Comparison of ENCODE assay signal across 10 cellular contexts in the genomic region with DNA sequence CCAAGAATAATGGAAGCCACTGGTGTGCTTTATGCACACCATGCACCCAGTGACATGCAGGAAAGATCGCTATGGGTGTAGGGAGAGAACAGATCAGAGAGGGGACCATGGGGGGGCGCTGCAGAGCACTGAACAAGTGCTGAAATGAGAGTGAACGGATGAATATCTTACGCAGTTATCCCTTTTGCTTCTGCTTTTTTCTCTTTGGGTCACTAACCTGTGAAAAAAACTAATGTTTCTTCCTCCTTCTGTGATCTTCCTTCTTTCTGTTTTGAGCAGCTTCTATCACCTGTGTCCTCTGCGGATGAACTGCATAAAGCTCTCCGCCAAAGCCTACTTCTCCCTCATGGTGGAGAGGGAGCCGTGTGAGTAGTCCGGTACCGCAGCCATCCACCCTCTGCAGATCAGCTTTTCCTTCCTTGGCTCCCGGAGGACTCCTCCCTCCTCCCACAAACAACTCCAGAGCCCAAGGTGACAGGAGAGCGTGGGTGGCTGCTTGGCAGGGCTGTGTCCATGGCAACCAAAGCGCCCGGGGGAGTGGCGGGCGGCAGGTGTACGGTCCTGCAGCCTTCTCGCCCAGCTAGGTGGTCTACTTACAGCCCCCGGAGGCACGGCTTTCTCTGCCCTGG.
A peak's percentile ranks its signal among the peaks of the same experiment; 100 is the strongest.
DNase-seq lines count a peak whose midpoint lies in the region; ATAC-seq and TF ChIP-seq lines count a peak whose summit lies in the region.
"Had no signal": no experiment of that assay in that cellular context is flagged by ENCODE, and none has a peak within 500 bp of the region (broad histone marks: within the 10 kb centered on the region; RNA-seq: fewer than 3 reads in every experiment).

No MANE protein-coding gene starts in this region.

- H3K27ac Mint-ChIP-seq in neural crest cell (ENCODE audit: unreplicated experiment): no peak overlapping the region
- H3K27ac Mint-ChIP-seq: activated naive CD8-positive, alpha-beta T cell treated with anti-CD3 and anti-CD28 coated beads, Interleukin-2, amount 10 ng/mL, durations not matched to agents 7 days and 5 days; nephron had no signal

- peaks cover 31% of the 10 kb centered on the region for H3K27me3 Mint-ChIP-seq in neural crest cell (ENCODE audit: low read depth)

- no peak for ATAC-seq in GM21737 (IDR thresholded peaks at IDR 0.05; ENCODE audit: unreplicated experiment)

- DNase-seq in HuH-7 (ENCODE audit: low spot score) (peak; percentile 47), anterior cingulate cortex (lab: John Stamatoyannopoulos, UW) (peak in 36 of 58 donors; percentile 3 to 74 (median 38)), neural crest cell (ENCODE audit: low read depth, low spot score) (no peak), ureter (ENCODE audit: low spot score) (no peak), AG08395 (ENCODE audit: low spot score) (no peak), AG20443 (ENCODE audit: low spot score) (no peak)
- DNase-seq: activated naive CD8-positive, alpha-beta T cell treated with anti-CD3 and anti-CD28 coated beads, Interleukin-2, amount 10 ng/mL, durations not matched to agents 7 days and 5 days had no signal

- H3K4me3 Mint-ChIP-seq in neural crest cell: no peak overlapping the region
- H3K4me3 Mint-ChIP-seq: activated naive CD8-positive, alpha-beta T cell treated with anti-CD3 and anti-CD28 coated beads, Interleukin-2, amount 10 ng/mL, durations not matched to agents 7 days and 5 days; nephron had no signal

- H3K9me3 Mint-ChIP-seq in neural crest cell: no peaks in the 10 kb centered on the region
- H3K9me3 Mint-ChIP-seq: activated naive CD8-positive, alpha-beta T cell treated with anti-CD3 and anti-CD28 coated beads, Interleukin-2, amount 10 ng/mL, durations not matched to agents 7 days and 5 days; nephron had no signal

- peak; percentile 80; the same call in 1 of the 2 replicates for TF ChIP-seq CTCF in GM12874 (IDR thresholded peaks at IDR 0.05; ENCODE audit: insufficient read depth, low read depth, low read length)
- TF ChIP-seq CTCF in neural crest cell (conservative IDR thresholded peaks at IDR 0.05): peak; percentile 43

- no peaks in the 10 kb centered on the region for H3K36me3 Mint-ChIP-seq in neural crest cell (ENCODE audit: low read depth)
- H3K36me3 Mint-ChIP-seq: activated naive CD8-positive, alpha-beta T cell treated with anti-CD3 and anti-CD28 coated beads, Interleukin-2, amount 10 ng/mL, durations not matched to agents 7 days and 5 days had no signal

- H3K4me1 Mint-ChIP-seq in neural crest cell: peaks cover 25% of the 10 kb centered on the region
- H3K4me1 Mint-ChIP-seq: nephron had no signal

Comparison
In these comparisons a context has a peak if more than half of its experiments do, and no peak if none do; other contexts are left out.
1. DNase-seq: peak in HuH-7 (single experiment) and anterior cingulate cortex (36 of 58); none in neural crest cell (single experiment), ureter (single experiment), AG08395 (single experiment) and AG20443 (single experiment).